17 cellular contexts compared by ENCODE assay signal in the genomic region with DNA sequence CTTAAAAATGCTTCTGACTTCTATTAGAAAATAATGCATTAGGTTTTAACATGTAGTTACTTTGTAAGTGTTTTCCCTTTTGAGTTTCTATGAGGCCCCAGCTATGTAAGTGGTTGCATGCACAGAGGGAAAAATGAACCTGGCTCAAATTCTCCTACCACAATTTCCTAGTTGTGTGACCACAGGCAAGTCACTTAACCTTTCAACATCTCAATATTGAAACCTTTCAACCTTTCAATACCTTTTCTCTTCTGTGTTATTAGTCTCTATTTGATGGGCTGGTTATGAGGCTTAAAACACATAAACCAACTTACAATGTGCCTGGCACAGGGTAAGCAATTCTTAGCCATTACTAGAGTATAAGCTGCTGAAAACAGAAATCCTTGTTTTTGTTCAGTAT.
DNase-seq lines count a peak whose midpoint lies in the region; ATAC-seq, FAIRE-seq and TF ChIP-seq lines count a peak whose summit lies in the region.
"Had no signal": no experiment of that assay in that cellular context is flagged by ENCODE, and none has a peak within 500 bp of the region (broad histone marks: within the 10 kb centered on the region; RNA-seq: fewer than 3 reads in every experiment).

No MANE protein-coding gene starts in this region.

- no peak overlapping the region for H3K27ac ChIP-seq in CD4-positive, alpha-beta memory T cell (ENCODE audit: low read depth, low read length)
- H3K27ac ChIP-seq: SJCRH30, upper lobe of left lung had no signal

- H3K9me3 Mint-ChIP-seq in CD4-positive, alpha-beta memory T cell = peaks cover 0 to 10% (median 3%) of the 10 kb centered on the region in 8 donors
- H3K9me3 Mint-ChIP-seq: activated naive CD8-positive, alpha-beta T cell treated with anti-CD3 and anti-CD28 coated beads, Interleukin-2, amount 10 ng/mL, durations not matched to agents 7 days and 5 days had no signal

- CTCF ChIA-PET in CD4-positive, alpha-beta memory T cell (lab: Charles Lee; ENCODE audit: partially characterized antibody) = no interaction called here

- no peak for TF ChIP-seq CTCF in GM12864 (IDR thresholded peaks at IDR 0.05; ENCODE audit: low read depth, low read length, missing control alignments)

- H3K4me1 ChIP-seq in CD4-positive, alpha-beta memory T cell (ENCODE audit: insufficient read depth, low read length) = no peaks in the 10 kb centered on the region
- H3K4me1 ChIP-seq: SJCRH30, upper lobe of left lung had no signal

- H3K27ac Mint-ChIP-seq in CD4-positive, alpha-beta memory T cell = no peak overlapping the region
- H3K27ac Mint-ChIP-seq: activated naive CD8-positive, alpha-beta T cell treated with anti-CD3 and anti-CD28 coated beads, Interleukin-2, amount 10 ng/mL, durations not matched to agents 7 days and 5 days; HFFc6 had no signal

- H3K9me3 ChIP-seq in CD4-positive, alpha-beta memory T cell (ENCODE audit: control insufficient read depth in 1 of 2, low read length in 2 of 2) = no peaks in the 10 kb centered on the region
- H3K9me3 ChIP-seq: SJCRH30, upper lobe of left lung had no signal

- H3K4me3 Mint-ChIP-seq in CD4-positive, alpha-beta memory T cell = no peak overlapping the region
- H3K4me3 Mint-ChIP-seq: activated naive CD8-positive, alpha-beta T cell treated with anti-CD3 and anti-CD28 coated beads, Interleukin-2, amount 10 ng/mL, durations not matched to agents 7 days and 5 days; HFFc6 had no signal

- intact Hi-C loops in CD4-positive, alpha-beta memory T cell (cut with micrococcal nuclease) = no loop called here

- no peaks in the 10 kb centered on the region for H3K36me3 Mint-ChIP-seq in CD4-positive, alpha-beta memory T cell
- H3K36me3 Mint-ChIP-seq: activated naive CD8-positive, alpha-beta T cell treated with anti-CD3 and anti-CD28 coated beads, Interleukin-2, amount 10 ng/mL, durations not matched to agents 7 days and 5 days had no signal

- H3K27me3 Mint-ChIP-seq in CD4-positive, alpha-beta memory T cell = no peaks in the 10 kb centered on the region
- H3K27me3 Mint-ChIP-seq: activated naive CD8-positive, alpha-beta T cell treated with anti-CD3 and anti-CD28 coated beads, Interleukin-2, amount 10 ng/mL, durations not matched to agents 7 days and 5 days had no signal

- peak; percentile 89 for FAIRE-seq in GM19239 (lab: Jason Lieb, UNC)
- FAIRE-seq: A204.1 had no signal

- DNase-seq in GM12864 (ENCODE audit: low read depth) = peak; percentile 48
- no peak for DNase-seq in GM19239 (ENCODE audit: insufficient read length, low spot score)
- no peak for DNase-seq in CD4-positive, alpha-beta memory T cell
- no peak for DNase-seq in NCI-H1105 (lab: John Stamatoyannopoulos, UW)
- DNase-seq in NCI-H446 treated with DMSO at 0.1 percent for 48 hours (lab: John Stamatoyannopoulos, UW) = no peak
- DNase-seq in activated CD8-positive, alpha-beta memory T cell treated with anti-CD3 and anti-CD28 coated beads, Interleukin-2, amount 50 U/mL, for 4 hours = no peak
- DNase-seq: activated naive CD8-positive, alpha-beta T cell treated with anti-CD3 and anti-CD28 coated beads, Interleukin-2, amount 10 ng/mL, durations not matched to agents 7 days and 5 days; HFFc6; KBM-7; NCI-H187 treated with DMSO at 0.1 percent for 48 hours; NCI-H82; SJCRH30; upper lobe of left lung had no signal

- H3K27me3 ChIP-seq in CD4-positive, alpha-beta memory T cell (ENCODE audit: insufficient read depth, low read length) = no peaks in the 10 kb centered on the region
- H3K27me3 ChIP-seq: SJCRH30, upper lobe of left lung had no signal

- POLR2A ChIA-PET in CD4-positive, alpha-beta memory T cell (lab: Charles Lee; ENCODE audit: partially characterized antibody) = no interaction called here

- no peaks in the 10 kb centered on the region for H3K4me1 Mint-ChIP-seq in CD4-positive, alpha-beta memory T cell
- H3K4me1 Mint-ChIP-seq: activated naive CD8-positive, alpha-beta T cell treated with anti-CD3 and anti-CD28 coated beads, Interleukin-2, amount 10 ng/mL, durations not matched to agents 7 days and 5 days had no signal

- H3K36me3 ChIP-seq in CD4-positive, alpha-beta memory T cell (ENCODE audit: insufficient read depth, low read length) = no peaks in the 10 kb centered on the region
- H3K36me3 ChIP-seq: SJCRH30, upper lobe of left lung had no signal

- ATAC-seq in GM21825 (IDR thresholded peaks at IDR 0.05; ENCODE audit: unreplicated experiment) (peak; percentile 75), HG03135 (IDR thresholded peaks at IDR 0.05; ENCODE audit: unreplicated experiment) (peak; percentile 65)

- H3K4me3 ChIP-seq in GM12864 (ENCODE audit: low read depth, low read length) = no peak overlapping the region
- H3K4me3 ChIP-seq in CD4-positive, alpha-beta memory T cell (ENCODE audit: low read length in 2 of 2) = no peak overlapping the region
- H3K4me3 ChIP-seq: lung, SJCRH30, upper lobe of left lung had no signal
